Comparison of ENCODE assay signal across 8 cellular contexts in the genomic region with DNA sequence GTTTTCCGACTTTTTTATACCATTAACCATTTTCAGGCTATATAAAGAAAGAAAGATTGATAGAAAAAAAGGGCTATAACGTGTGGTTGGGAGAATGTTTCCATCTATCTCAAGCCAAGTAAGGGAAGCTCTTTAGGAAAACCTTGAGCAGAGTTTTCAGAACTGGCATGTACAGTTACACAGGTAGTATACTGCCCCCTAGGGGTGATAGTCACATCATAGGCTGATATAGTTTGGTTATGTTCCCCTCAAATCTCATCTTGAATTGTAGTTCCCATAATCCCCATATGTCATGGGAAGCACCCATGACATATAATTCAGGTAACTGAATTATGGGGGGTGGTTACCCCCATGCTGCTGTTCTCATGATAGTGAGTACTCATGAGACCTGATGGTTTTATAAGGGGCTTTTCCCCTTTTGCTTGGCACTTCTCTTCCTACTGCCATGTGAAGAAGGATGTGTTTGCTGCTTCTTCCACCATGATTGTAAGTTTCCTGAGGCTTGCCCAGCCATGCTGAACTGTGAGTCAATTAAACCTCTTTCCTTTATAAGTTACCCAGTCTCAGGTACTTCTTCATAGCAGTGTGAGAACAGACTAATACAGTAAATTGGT.
DNase-seq lines count a peak whose midpoint lies in the region; ATAC-seq and TF ChIP-seq lines count a peak whose summit lies in the region.

No MANE protein-coding gene starts in this region.

- 0% methylated on average over 2 of the region's 2 CpGs for WGBS in SK-N-SH (ENCODE audit: low lambda C conversion rate)
- WGBS in stomach, 5 donors = 26 to 35% (median 27%) methylated on average over 2 of the region's 2 CpGs
- WGBS in gastroesophageal sphincter (ENCODE audit: low coverage in 1 of 2), 2 donors = 26 to 35% methylated on average over 2 of the region's 2 CpGs

- H3K27ac ChIP-seq in SK-N-SH (ENCODE audit: low read depth in 2 of 2, low read length in 1 of 2) = no peak overlapping the region
- H3K27ac ChIP-seq in foreskin keratinocyte = no peak overlapping the region
- H3K27ac ChIP-seq in stomach = no peak overlapping the region
- no peak overlapping the region for H3K27ac ChIP-seq in gastroesophageal sphincter

- CTCF ChIA-PET in SK-N-SH (lab: Yijun Ruan, JAX) = interaction anchor here (0.6 to 3.7 kb wide), 18 partner anchors 9 to 332 kb away, joined by 3 to 42 read pairs (median 4); no protein-coding TSS in a partner anchor

- no peak overlapping the region for H3K4me2 ChIP-seq in SK-N-SH

- TF ChIP-seq EP300 in SK-N-SH (IDR thresholded peaks at IDR 0.05; ENCODE audit: borderline replicate concordance in 1 of 2, low read depth in 1 of 2, low read length in 1 of 2) = no peak
- TF ChIP-seq EP300 in stomach (IDR thresholded peaks at IDR 0.05) = no peak
- TF ChIP-seq EP300 in gastroesophageal sphincter (IDR thresholded peaks at IDR 0.05) = no peak

- no peaks in the 10 kb centered on the region for H4K20me1 ChIP-seq in SK-N-SH (ENCODE audit: insufficient read depth)

- H3K27me3 ChIP-seq in SK-N-SH (ENCODE audit: insufficient read depth) (no peaks in the 10 kb centered on the region; the same call in 1 of the 2 replicates), foreskin keratinocyte (no peaks in the 10 kb centered on the region), stomach (no peaks in the 10 kb centered on the region), gastroesophageal sphincter (no peaks in the 10 kb centered on the region)

- H3K79me2 ChIP-seq in SK-N-SH (ENCODE audit: insufficient read depth) = no peaks in the 10 kb centered on the region

- no peak overlapping the region for H3K4me3 Mint-ChIP-seq in activated T-cell treated with anti-CD3 and anti-CD28 coated beads, Interleukin-2, amount 50 U/mL, for 24 hours

- H3K27ac Mint-ChIP-seq in activated T-cell treated with anti-CD3 and anti-CD28 coated beads, Interleukin-2, amount 50 U/mL, for 24 hours = no peak overlapping the region

- intact Hi-C loops in stomach (cut with DNase I; ENCODE audit: low total_unique reads) = no loop called here

- peak; percentile 64 for TF ChIP-seq RAD21 in SK-N-SH (IDR thresholded peaks at IDR 0.05; ENCODE audit: low read length)

- TF ChIP-seq CTCF in SK-N-SH (IDR thresholded peaks at IDR 0.05) = peak; percentile 69
- peak; percentile 57 for TF ChIP-seq CTCF in foreskin keratinocyte (conservative IDR thresholded peaks at IDR 0.05)
- peak in 4 of 7 experiments; percentile 10 to 52 (median 35) for TF ChIP-seq CTCF in stomach (IDR thresholded peaks at IDR 0.05)
- TF ChIP-seq CTCF in gastroesophageal sphincter (IDR thresholded peaks at IDR 0.05) = peak in 2 of 4 experiments; percentile 19 to 38

- H3K9me2 ChIP-seq in SK-N-SH = no peaks in the 10 kb centered on the region

- no peaks in the 10 kb centered on the region for H3K36me3 ChIP-seq in SK-N-SH (replicated peaks in 1 of 2; ENCODE audit: control insufficient read depth in 1 of 2, insufficient read depth in 2 of 2, low read length in 1 of 2)
- H3K36me3 ChIP-seq in stomach = no peaks in the 10 kb centered on the region
- H3K36me3 ChIP-seq in gastroesophageal sphincter = no peaks in the 10 kb centered on the region

- H3K9me3 ChIP-seq in SK-N-SH = no peaks in the 10 kb centered on the region
- H3K9me3 ChIP-seq in stomach = no peaks in the 10 kb centered on the region
- H3K9me3 ChIP-seq in gastroesophageal sphincter = no peaks in the 10 kb centered on the region

- ATAC-seq in GM19397 (IDR thresholded peaks at IDR 0.05; ENCODE audit: unreplicated experiment) (peak; percentile 76), HG03439 (IDR thresholded peaks at IDR 0.05; ENCODE audit: unreplicated experiment) (peak; percentile 79), foreskin keratinocyte (peak; percentile 39), gastroesophageal sphincter (no peak)

- H3K9me3 Mint-ChIP-seq in activated T-cell treated with anti-CD3 and anti-CD28 coated beads, Interleukin-2, amount 50 U/mL, for 24 hours = no peaks in the 10 kb centered on the region

- TF ChIP-seq POLR2A in stomach (IDR thresholded peaks at IDR 0.05) = no peak
- TF ChIP-seq POLR2A in gastroesophageal sphincter (IDR thresholded peaks at IDR 0.05) = no peak

- H3K4me3 ChIP-seq in SK-N-SH (ENCODE audit: low read depth in 2 of 2, low read length in 1 of 2) (no peak overlapping the region; a peak in 1 of 4 replicates), stomach (no peak overlapping the region), gastroesophageal sphincter (no peak overlapping the region)

- no peaks in the 10 kb centered on the region for H3K27me3 Mint-ChIP-seq in activated T-cell treated with anti-CD3 and anti-CD28 coated beads, Interleukin-2, amount 50 U/mL, for 24 hours

- H3K4me1 ChIP-seq in SK-N-SH (ENCODE audit: control insufficient read depth in 1 of 2, insufficient read depth in 2 of 2, low read depth in 1 of 2, low read length in 1 of 2) (no peaks in the 10 kb centered on the region), foreskin keratinocyte (no peaks in the 10 kb centered on the region), stomach (no peaks in the 10 kb centered on the region), gastroesophageal sphincter (no peaks in the 10 kb centered on the region)

- no peak overlapping the region for H3K9ac ChIP-seq in SK-N-SH

- H3K4me1 Mint-ChIP-seq in activated T-cell treated with anti-CD3 and anti-CD28 coated beads, Interleukin-2, amount 50 U/mL, for 24 hours (ENCODE audit: low read depth) = no peaks in the 10 kb centered on the region

- no peaks in the 10 kb centered on the region for H3K36me3 Mint-ChIP-seq in activated T-cell treated with anti-CD3 and anti-CD28 coated beads, Interleukin-2, amount 50 U/mL, for 24 hours (ENCODE audit: low read depth)

- POLR2A ChIA-PET in SK-N-SH (lab: Yijun Ruan, JAX) = no interaction called here

- peak; percentile 7 for DNase-seq in activated T-cell treated with anti-CD3 and anti-CD28 coated beads for 4 hours
- no peak for DNase-seq in activated T-cell treated with anti-CD3 and anti-CD28 coated beads, Interleukin-2, amount 50 U/mL, for 24 hours
- DNase-seq in SK-N-SH = peak; percentile 48
- no peak for DNase-seq in foreskin keratinocyte
- no peak for DNase-seq in stomach

- no peak overlapping the region for H2AFZ ChIP-seq in SK-N-SH (ENCODE audit: low read depth)

- no peaks in the 10 kb centered on the region for H3F3A ChIP-seq in SK-N-SH (replicated peaks; ENCODE audit: insufficient read depth)

TF ChIP-seq in SK-N-SH, 30 proteins besides CTCF, POLR2A, EP300 and RAD21:
- TF ChIP-seq, protein P1, sequence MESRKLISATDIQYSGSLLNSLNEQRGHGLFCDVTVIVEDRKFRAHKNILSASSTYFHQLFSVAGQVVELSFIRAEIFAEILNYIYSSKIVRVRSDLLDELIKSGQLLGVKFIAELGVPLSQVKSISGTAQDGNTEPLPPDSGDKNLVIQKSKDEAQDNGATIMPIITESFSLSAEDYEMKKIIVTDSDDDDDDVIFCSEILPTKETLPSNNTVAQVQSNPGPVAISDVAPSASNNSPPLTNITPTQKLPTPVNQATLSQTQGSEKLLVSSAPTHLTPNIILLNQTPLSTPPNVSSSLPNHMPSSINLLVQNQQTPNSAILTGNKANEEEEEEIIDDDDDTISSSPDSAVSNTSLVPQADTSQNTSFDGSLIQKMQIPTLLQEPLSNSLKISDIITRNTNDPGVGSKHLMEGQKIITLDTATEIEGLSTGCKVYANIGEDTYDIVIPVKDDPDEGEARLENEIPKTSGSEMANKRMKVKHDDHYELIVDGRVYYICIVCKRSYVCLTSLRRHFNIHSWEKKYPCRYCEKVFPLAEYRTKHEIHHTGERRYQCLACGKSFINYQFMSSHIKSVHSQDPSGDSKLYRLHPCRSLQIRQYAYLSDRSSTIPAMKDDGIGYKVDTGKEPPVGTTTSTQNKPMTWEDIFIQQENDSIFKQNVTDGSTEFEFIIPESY (IDR thresholded peaks at IDR 0.05; ENCODE audit: borderline replicate concordance, low read depth) = no peak

Comparison
In these comparisons a context has a peak if more than half of its experiments do, and no peak if none do; other contexts are left out.
1. DNase-seq: peak in activated T-cell treated with anti-CD3 and anti-CD28 coated beads for 4 hours (single experiment) and SK-N-SH (single experiment); none in activated T-cell treated with anti-CD3 and anti-CD28 coated beads, Interleukin-2, amount 50 U/mL, for 24 hours (single experiment), foreskin keratinocyte (0 of 2) and stomach (single experiment).